ENCODE assay signal across 12 cellular contexts in genomic region chr12:21453312-21453852, GRCh38.
DNase-seq lines count a peak whose midpoint lies in the region; ATAC-seq and TF ChIP-seq lines count a peak whose summit lies in the region.
"Had no signal": no experiment of that assay in that cellular context is flagged by ENCODE, and none has a peak within 500 bp of the region (broad histone marks: within the 10 kb centered on the region; RNA-seq: fewer than 3 reads in every experiment).

No MANE protein-coding gene starts in this region.

- H3K4me1 Mint-ChIP-seq in activated naive CD4-positive, alpha-beta T cell treated with anti-CD3 and anti-CD28 coated beads, Interleukin-2, amount 10 ng/mL, durations not matched to agents 7 days and 5 days: peaks cover 59% of the 10 kb centered on the region
- H3K4me1 Mint-ChIP-seq in T-helper 1 cell treated with Interleukin-12 subunit alpha and Interleukin-12 subunit beta and Interleukin-4 antibody, amounts not matched to agents 30 μg/mL and 1 μg/mL, for 36 hours (ENCODE audit: low read depth): peaks cover 52% of the 10 kb centered on the region
- H3K4me1 Mint-ChIP-seq in stimulated activated naive CD8-positive, alpha-beta T cell treated with anti-CD3 and anti-CD28 coated beads, Interleukin-15, Interleukin-2, amounts not matched to agents 100 ng/mL and 50 ng/mL, for 24 hours (ENCODE audit: low read depth): peaks cover 50% of the 10 kb centered on the region
- H3K4me1 Mint-ChIP-seq in stimulated activated naive B cell treated with anti-CD40 and anti-IgM and Interleukin-4, amounts not matched to agents 10 μg/mL and 1 μg/mL and 100 μg/mL, for 72 hours: peaks cover 0 to 2% of the 10 kb centered on the region in 2 donors
- H3K4me1 Mint-ChIP-seq: activated B cell treated with CpG ODN at 0.5 μM for 24 hours had no signal

- CTCF ChIA-PET in activated naive CD4-positive, alpha-beta T cell treated with anti-CD3 and anti-CD28 coated beads, Interleukin-2, amount 10 ng/mL, durations not matched to agents 7 days and 5 days (lab: Charles Lee): no interaction called here

- H3K4me3 Mint-ChIP-seq in activated naive CD4-positive, alpha-beta T cell treated with anti-CD3 and anti-CD28 coated beads, Interleukin-2, amount 10 ng/mL, durations not matched to agents 7 days and 5 days: peak overlapping the region; percentile 34
- peak overlapping the region; percentile 66 for H3K4me3 Mint-ChIP-seq in T-helper 1 cell treated with Interleukin-12 subunit alpha and Interleukin-12 subunit beta and Interleukin-4 antibody, amounts not matched to agents 30 μg/mL and 1 μg/mL, for 36 hours
- H3K4me3 Mint-ChIP-seq in stimulated activated naive CD8-positive, alpha-beta T cell treated with anti-CD3 and anti-CD28 coated beads, Interleukin-15, Interleukin-2, amounts not matched to agents 100 ng/mL and 50 ng/mL, for 24 hours: peak overlapping the region; percentile 60
- no peak overlapping the region for H3K4me3 Mint-ChIP-seq in stimulated activated naive B cell treated with anti-CD40 and anti-IgM and Interleukin-4, amounts not matched to agents 10 μg/mL and 1 μg/mL and 100 μg/mL, for 72 hours
- H3K4me3 Mint-ChIP-seq: activated B cell treated with CpG ODN at 0.5 μM for 24 hours; dendritic cell treated with granulocyte-macrophage colony-stimulating factor and Interleukin-4, amounts not matched to agents 40 ng/mL and 50 ng/mL, for 4 days had no signal

- DNase-seq in activated naive CD4-positive, alpha-beta T cell treated with anti-CD3 and anti-CD28 coated beads, Interleukin-2, amount 10 ng/mL, durations not matched to agents 7 days and 5 days: no peak
- no peak for DNase-seq in activated naive CD4-positive, alpha-beta T cell treated with anti-CD3 and anti-CD28 coated beads, Interleukin-2, amount 50 U/mL, for 16 hours
- DNase-seq in stimulated activated naive B cell treated with anti-CD40 and anti-IgM and Interleukin-4, amounts not matched to agents 10 μg/mL and 1 μg/mL and 100 μg/mL, for 72 hours: no peak
- DNase-seq in nucleus accumbens (lab: John Stamatoyannopoulos, UW) (no peak), GM10266 (ENCODE audit: extremely low spot score) (no peak)
- DNase-seq: activated B cell treated with CpG ODN at 0.5 μM for 24 hours; stimulated activated CD4-positive, alpha-beta T cell treated with anti-CD3 and anti-CD28 coated beads, Interleukin-4, amount 100 ng/mL, for 1 hour; stomach had no signal

- peak; percentile 95 for ATAC-seq in HG02852 (IDR thresholded peaks at IDR 0.05; ENCODE audit: unreplicated experiment)
- no peak for ATAC-seq in stimulated activated naive B cell treated with anti-CD40 and anti-IgM and Interleukin-4, amounts not matched to agents 10 μg/mL and 1 μg/mL and 100 μg/mL, for 72 hours (replicated peaks)

- peak overlapping the region; percentile 94 for H3K27ac Mint-ChIP-seq in activated naive CD4-positive, alpha-beta T cell treated with anti-CD3 and anti-CD28 coated beads, Interleukin-2, amount 10 ng/mL, durations not matched to agents 7 days and 5 days
- peak overlapping the region; percentile 89 for H3K27ac Mint-ChIP-seq in T-helper 1 cell treated with Interleukin-12 subunit alpha and Interleukin-12 subunit beta and Interleukin-4 antibody, amounts not matched to agents 30 μg/mL and 1 μg/mL, for 36 hours
- peak overlapping the region; percentile 87 for H3K27ac Mint-ChIP-seq in stimulated activated naive CD8-positive, alpha-beta T cell treated with anti-CD3 and anti-CD28 coated beads, Interleukin-15, Interleukin-2, amounts not matched to agents 100 ng/mL and 50 ng/mL, for 24 hours
- H3K27ac Mint-ChIP-seq in stimulated activated naive B cell treated with anti-CD40 and anti-IgM and Interleukin-4, amounts not matched to agents 10 μg/mL and 1 μg/mL and 100 μg/mL, for 72 hours: no peak overlapping the region
- H3K27ac Mint-ChIP-seq: activated B cell treated with CpG ODN at 0.5 μM for 24 hours; dendritic cell treated with granulocyte-macrophage colony-stimulating factor and Interleukin-4, amounts not matched to agents 40 ng/mL and 50 ng/mL, for 4 days had no signal

- H3K9me3 Mint-ChIP-seq in activated naive CD4-positive, alpha-beta T cell treated with anti-CD3 and anti-CD28 coated beads, Interleukin-2, amount 10 ng/mL, durations not matched to agents 7 days and 5 days: no peaks in the 10 kb centered on the region
- peaks cover 4% of the 10 kb centered on the region for H3K9me3 Mint-ChIP-seq in T-helper 1 cell treated with Interleukin-12 subunit alpha and Interleukin-12 subunit beta and Interleukin-4 antibody, amounts not matched to agents 30 μg/mL and 1 μg/mL, for 36 hours
- H3K9me3 Mint-ChIP-seq in stimulated activated naive CD8-positive, alpha-beta T cell treated with anti-CD3 and anti-CD28 coated beads, Interleukin-15, Interleukin-2, amounts not matched to agents 100 ng/mL and 50 ng/mL, for 24 hours: no peaks in the 10 kb centered on the region
- H3K9me3 Mint-ChIP-seq in stimulated activated naive B cell treated with anti-CD40 and anti-IgM and Interleukin-4, amounts not matched to agents 10 μg/mL and 1 μg/mL and 100 μg/mL, for 72 hours: no peaks in the 10 kb centered on the region
- H3K9me3 Mint-ChIP-seq: activated B cell treated with CpG ODN at 0.5 μM for 24 hours; dendritic cell treated with granulocyte-macrophage colony-stimulating factor and Interleukin-4, amounts not matched to agents 40 ng/mL and 50 ng/mL, for 4 days had no signal

- no peak for TF ChIP-seq CTCF in GM10266 (IDR thresholded peaks at IDR 0.05; ENCODE audit: control insufficient read depth, insufficient read depth, low read depth, missing control alignments)

- no peaks in the 10 kb centered on the region for H3K27me3 Mint-ChIP-seq in activated naive CD4-positive, alpha-beta T cell treated with anti-CD3 and anti-CD28 coated beads, Interleukin-2, amount 10 ng/mL, durations not matched to agents 7 days and 5 days
- no peaks in the 10 kb centered on the region for H3K27me3 Mint-ChIP-seq in T-helper 1 cell treated with Interleukin-12 subunit alpha and Interleukin-12 subunit beta and Interleukin-4 antibody, amounts not matched to agents 30 μg/mL and 1 μg/mL, for 36 hours (ENCODE audit: low read depth)
- no peaks in the 10 kb centered on the region for H3K27me3 Mint-ChIP-seq in stimulated activated naive CD8-positive, alpha-beta T cell treated with anti-CD3 and anti-CD28 coated beads, Interleukin-15, Interleukin-2, amounts not matched to agents 100 ng/mL and 50 ng/mL, for 24 hours
- H3K27me3 Mint-ChIP-seq in stimulated activated naive B cell treated with anti-CD40 and anti-IgM and Interleukin-4, amounts not matched to agents 10 μg/mL and 1 μg/mL and 100 μg/mL, for 72 hours: no peaks in the 10 kb centered on the region
- H3K27me3 Mint-ChIP-seq: activated B cell treated with CpG ODN at 0.5 μM for 24 hours; dendritic cell treated with granulocyte-macrophage colony-stimulating factor and Interleukin-4, amounts not matched to agents 40 ng/mL and 50 ng/mL, for 4 days had no signal

- H3K36me3 Mint-ChIP-seq in activated naive CD4-positive, alpha-beta T cell treated with anti-CD3 and anti-CD28 coated beads, Interleukin-2, amount 10 ng/mL, durations not matched to agents 7 days and 5 days: peaks cover 61% of the 10 kb centered on the region
- peaks cover 49% of the 10 kb centered on the region for H3K36me3 Mint-ChIP-seq in T-helper 1 cell treated with Interleukin-12 subunit alpha and Interleukin-12 subunit beta and Interleukin-4 antibody, amounts not matched to agents 30 μg/mL and 1 μg/mL, for 36 hours (ENCODE audit: low read depth)
- H3K36me3 Mint-ChIP-seq in stimulated activated naive CD8-positive, alpha-beta T cell treated with anti-CD3 and anti-CD28 coated beads, Interleukin-15, Interleukin-2, amounts not matched to agents 100 ng/mL and 50 ng/mL, for 24 hours (ENCODE audit: low read depth): peaks cover 75% of the 10 kb centered on the region
- peaks cover 24 to 33% of the 10 kb centered on the region in 2 donors for H3K36me3 Mint-ChIP-seq in stimulated activated naive B cell treated with anti-CD40 and anti-IgM and Interleukin-4, amounts not matched to agents 10 μg/mL and 1 μg/mL and 100 μg/mL, for 72 hours

Comparison
In these comparisons a context has a peak if more than half of its experiments do, and no peak if none do; other contexts are left out.
1. H3K4me3 Mint-ChIP-seq: peak in activated naive CD4-positive, alpha-beta T cell treated with anti-CD3 and anti-CD28 coated beads, Interleukin-2, amount 10 ng/mL, durations not matched to agents 7 days and 5 days (single experiment), T-helper 1 cell treated with Interleukin-12 subunit alpha and Interleukin-12 subunit beta and Interleukin-4 antibody, amounts not matched to agents 30 μg/mL and 1 μg/mL, for 36 hours (single experiment) and stimulated activated naive CD8-positive, alpha-beta T cell treated with anti-CD3 and anti-CD28 coated beads, Interleukin-15, Interleukin-2, amounts not matched to agents 100 ng/mL and 50 ng/mL, for 24 hours (single experiment); none in stimulated activated naive B cell treated with anti-CD40 and anti-IgM and Interleukin-4, amounts not matched to agents 10 μg/mL and 1 μg/mL and 100 μg/mL, for 72 hours (0 of 2).